ENCODE assay signal across 11 cellular contexts in genomic region chr14:68549966-68550705, GRCh38.
DNase-seq lines count a peak whose midpoint lies in the region; ATAC-seq and TF ChIP-seq lines count a peak whose summit lies in the region.
"Had no signal": no experiment of that assay in that cellular context is flagged by ENCODE, and none has a peak within 500 bp of the region (broad histone marks: within the 10 kb centered on the region; RNA-seq: fewer than 3 reads in every experiment).

No MANE protein-coding gene starts in this region.

- no peak overlapping the region for H4K8ac ChIP-seq in neuronal stem cell (ENCODE audit: low read depth, low read length)

- peak overlapping the region; percentile 85 for H3K18ac ChIP-seq in neuronal stem cell (ENCODE audit: low read length)

- peak overlapping the region; percentile 95 for H2BK12ac ChIP-seq in neuronal stem cell (ENCODE audit: low read length)

- WGBS in neuronal stem cell (ENCODE audit: extremely low coverage in 2 of 2, insufficient read length in 2 of 2, insufficient replicate concordance in 1 of 2), 2 donors: no CpG with 5 or more reads among the region's 8 CpGs

- no peak overlapping the region for H3K4me3 Mint-ChIP-seq in natural killer cell treated with Interleukin-12 subunit alpha and Interleukin-12 subunit beta and Interleukin-15 and Interleukin-18, amount 100 ng/mL, for 72 hours
- H3K4me3 Mint-ChIP-seq: B cell had no signal

- ATAC-seq in GM18861 (IDR thresholded peaks at IDR 0.05; ENCODE audit: unreplicated experiment): no peak
- no peak for ATAC-seq in natural killer cell treated with Interleukin-12 subunit alpha and Interleukin-12 subunit beta and Interleukin-15 and Interleukin-18, amount 100 ng/mL, for 72 hours
- no peak for ATAC-seq in GM19328 (IDR thresholded peaks at IDR 0.05; ENCODE audit: unreplicated experiment)

- peaks cover 0 to 3% of the 10 kb centered on the region in 2 donors for H3K9me3 ChIP-seq in neuronal stem cell (replicated peaks in 1 of 2; ENCODE audit: control insufficient read depth in 2 of 2, insufficient read depth in 1 of 2, low read depth in 1 of 2, low read length in 2 of 2)
- H3K9me3 ChIP-seq: adrenal gland had no signal

- no peaks in the 10 kb centered on the region for H3K79me1 ChIP-seq in neuronal stem cell (ENCODE audit: low read depth, low read length)

- H3K4me2 ChIP-seq in neuronal stem cell (ENCODE audit: insufficient read depth, low read length, poor library complexity, severe bottlenecking): no peak overlapping the region

- peak overlapping the region; percentile 60 for H4K91ac ChIP-seq in neuronal stem cell (ENCODE audit: low read depth, low read length, poor library complexity)

- peak; percentile 54 for DNase-seq in NCI-H510A treated with DMSO at 0.1 percent for 48 hours (lab: John Stamatoyannopoulos, UW)
- DNase-seq in epithelial cell of prostate (ENCODE audit: low read depth, low spot score): no peak
- no peak for DNase-seq in neuronal stem cell (ENCODE audit: low spot score)
- DNase-seq in NCI-H187 (lab: John Stamatoyannopoulos, UW): no peak
- no peak for DNase-seq in natural killer cell treated with Interleukin-12 subunit alpha and Interleukin-12 subunit beta and Interleukin-15 and Interleukin-18, amount 100 ng/mL, for 72 hours (ENCODE audit: low spot score)
- DNase-seq: activated CD4-positive, alpha-beta T cell treated with anti-CD3 and anti-CD28 coated beads for 48 hours had no signal

- no peaks in the 10 kb centered on the region for H3K36me3 Mint-ChIP-seq in natural killer cell treated with Interleukin-12 subunit alpha and Interleukin-12 subunit beta and Interleukin-15 and Interleukin-18, amount 100 ng/mL, for 72 hours

- peaks cover 0 to 14% of the 10 kb centered on the region in 2 donors for H3K4me1 Mint-ChIP-seq in natural killer cell treated with Interleukin-12 subunit alpha and Interleukin-12 subunit beta and Interleukin-15 and Interleukin-18, amount 100 ng/mL, for 72 hours (ENCODE audit: low read depth in 2 of 2)

- no peaks in the 10 kb centered on the region for H3K36me3 ChIP-seq in neuronal stem cell (replicated peaks in 1 of 2; ENCODE audit: control insufficient read depth in 2 of 2, insufficient read depth in 2 of 2, low read length in 2 of 2)
- H3K36me3 ChIP-seq: adrenal gland had no signal

- TF ChIP-seq CTCF in 22Rv1 (IDR thresholded peaks at IDR 0.05): no peak

- no peak overlapping the region for H3K23ac ChIP-seq in neuronal stem cell (ENCODE audit: low read depth, low read length, poor library complexity)

- no peaks in the 10 kb centered on the region for H3K27me3 Mint-ChIP-seq in natural killer cell treated with Interleukin-12 subunit alpha and Interleukin-12 subunit beta and Interleukin-15 and Interleukin-18, amount 100 ng/mL, for 72 hours
- H3K27me3 Mint-ChIP-seq: B cell had no signal

- H3K9ac ChIP-seq in neuronal stem cell (ENCODE audit: low read depth, low read length, poor library complexity): no peak overlapping the region

- no peak overlapping the region for H3K14ac ChIP-seq in neuronal stem cell (ENCODE audit: low read length)

- peak overlapping the region; percentile 68 for H2AK5ac ChIP-seq in neuronal stem cell (ENCODE audit: low read depth, low read length)

- no peak overlapping the region for H2BK5ac ChIP-seq in neuronal stem cell (ENCODE audit: low read length)

- H3K4ac ChIP-seq in neuronal stem cell (ENCODE audit: low read length): no peak overlapping the region

- no peaks in the 10 kb centered on the region for H3K9me3 Mint-ChIP-seq in natural killer cell treated with Interleukin-12 subunit alpha and Interleukin-12 subunit beta and Interleukin-15 and Interleukin-18, amount 100 ng/mL, for 72 hours

- no peak overlapping the region for H3K4me3 ChIP-seq in neuronal stem cell (ENCODE audit: low read length in 2 of 2)
- H3K4me3 ChIP-seq: adrenal gland had no signal

- H3K4me1 ChIP-seq in neuronal stem cell (ENCODE audit: control insufficient read depth in 2 of 2, insufficient read depth in 1 of 2, low read depth in 1 of 2, low read length in 2 of 2): peaks cover 22 to 27% of the 10 kb centered on the region in 2 donors

- no peak overlapping the region for H3K27ac Mint-ChIP-seq in natural killer cell treated with Interleukin-12 subunit alpha and Interleukin-12 subunit beta and Interleukin-15 and Interleukin-18, amount 100 ng/mL, for 72 hours
- H3K27ac Mint-ChIP-seq: B cell had no signal

- H3K27ac ChIP-seq in 22Rv1: peak overlapping the region; percentile 29
- H3K27ac ChIP-seq in epithelial cell of prostate: peak overlapping the region; percentile 100
- H3K27ac ChIP-seq in neuronal stem cell (replicated peaks; ENCODE audit: low read length): no peak overlapping the region

- no peak overlapping the region for H2BK120ac ChIP-seq in neuronal stem cell (ENCODE audit: low read depth, low read length)

- peak overlapping the region; percentile 70 for H2BK15ac ChIP-seq in neuronal stem cell (ENCODE audit: low read length)

- no peaks in the 10 kb centered on the region for H3K27me3 ChIP-seq in neuronal stem cell (ENCODE audit: control insufficient read depth in 3 of 3, insufficient read depth in 3 of 3, low read depth in 1 of 3, low read length in 3 of 3)
- H3K27me3 ChIP-seq: adrenal gland had no signal

- no peak overlapping the region for H2AFZ ChIP-seq in neuronal stem cell (ENCODE audit: low read length)
